Comparison of ENCODE assay signal across 11 cellular contexts in the genomic region with DNA sequence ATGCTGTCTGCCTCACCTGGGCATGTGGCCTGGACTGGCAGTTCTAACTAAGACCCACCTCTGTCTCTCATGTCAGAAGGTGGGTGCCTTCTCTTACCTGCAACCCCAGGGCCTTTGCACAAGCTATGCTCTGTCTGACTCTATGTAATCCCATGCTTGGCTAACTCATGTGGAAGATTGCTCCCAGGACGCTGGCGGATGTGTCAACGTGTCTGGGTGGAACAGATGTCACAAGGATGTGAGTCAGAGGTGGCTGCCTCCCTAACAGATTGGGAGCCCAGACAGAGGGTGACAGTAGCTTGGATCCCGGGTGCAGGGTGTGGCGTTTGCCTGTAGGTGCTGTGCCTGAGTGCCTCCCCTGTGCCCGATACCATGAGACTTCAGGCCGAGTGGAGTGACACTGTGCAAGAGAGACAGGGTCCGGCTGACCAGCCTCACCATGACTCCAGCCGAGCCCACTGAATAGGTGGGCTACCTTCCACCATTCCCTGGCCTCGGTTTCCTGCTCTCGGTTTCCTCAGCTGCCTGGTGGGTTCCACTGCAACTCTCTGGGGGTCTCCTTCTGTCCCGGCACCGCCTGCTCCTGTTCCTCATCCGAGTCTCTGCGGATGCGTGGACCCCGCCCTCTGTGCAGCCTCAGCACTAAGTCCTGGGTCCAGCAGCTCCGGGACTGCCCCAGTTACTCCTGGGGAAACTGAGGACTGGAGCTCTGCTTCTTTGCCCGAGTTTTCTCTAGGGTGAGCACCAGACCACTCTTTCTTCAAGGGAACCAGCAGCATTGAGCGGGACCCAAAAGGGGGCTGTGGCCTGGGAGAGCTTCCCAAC. TPM values are rescaled to one million over a fixed set of nuclear protein-coding genes. Genes with fewer than 3 reads are reported as not detected.
A peak's percentile ranks its signal among the peaks of the same experiment; 100 is the strongest.
DNase-seq lines count a peak whose midpoint lies in the region; ATAC-seq and TF ChIP-seq lines count a peak whose summit lies in the region.
"Had no signal": no experiment of that assay in that cellular context is flagged by ENCODE, and none has a peak within 500 bp of the region (broad histone marks: within the 10 kb centered on the region; RNA-seq: fewer than 3 reads in every experiment).

No MANE protein-coding gene starts in this region.

- H3K27me3 ChIP-seq in right cardiac atrium (ENCODE audit: control insufficient read depth, insufficient read depth) (no peaks in the 10 kb centered on the region), thyroid gland (no peaks in the 10 kb centered on the region)
- H3K27me3 ChIP-seq: pancreas had no signal

- no peak for TF ChIP-seq CTCF in thyroid gland (IDR thresholded peaks at IDR 0.05)

- no peak for ATAC-seq in right cardiac atrium
- no peak for ATAC-seq in HG03196 (IDR thresholded peaks at IDR 0.05; ENCODE audit: unreplicated experiment)
- no peak for ATAC-seq in HG02981 (IDR thresholded peaks at IDR 0.05; ENCODE audit: unreplicated experiment)
- ATAC-seq: pancreas had no signal

- intact Hi-C loops in right cardiac atrium (cut with DNase I), result no loop called here
- intact Hi-C loops in thyroid gland (cut with DNase I), result no loop called here

- no peak for TF ChIP-seq POLR2A in thyroid gland (IDR thresholded peaks at IDR 0.05)

- DNase-seq in DMS53 (lab: John Stamatoyannopoulos, UW) (peak; percentile 50), DMS53 treated with DMSO at 0.1 percent for 48 hours (lab: John Stamatoyannopoulos, UW; ENCODE audit: unreplicated experiment) (no peak), SIG-M5 treated with dmso at 0.1 percent for 504 hours (lab: John Stamatoyannopoulos, UW; ENCODE audit: unreplicated experiment) (peak; percentile 70), right cardiac atrium (peak; percentile 57 to 70 (median 61)), thyroid gland (peak; percentile 5 to 13), SK-N-DZ (ENCODE audit: low spot score) (no peak)
- DNase-seq: NCI-H2081 had no signal

- no peak overlapping the region for H3K4me3 ChIP-seq in right cardiac atrium (ENCODE audit: low read length)
- H3K4me3 ChIP-seq in thyroid gland (replicated peaks in 1 of 3), result no peak overlapping the region
- H3K4me3 ChIP-seq: pancreas, SK-N-MC had no signal

- H3K9me3 ChIP-seq in right cardiac atrium (ENCODE audit: control insufficient read depth, low read length) (no peaks in the 10 kb centered on the region), thyroid gland (no peaks in the 10 kb centered on the region)
- H3K9me3 ChIP-seq: pancreas had no signal

- H3K27ac ChIP-seq in right cardiac atrium (ENCODE audit: low read length), result no peak overlapping the region
- peak overlapping the region in 1 of 3 donors; percentile 46 for H3K27ac ChIP-seq in thyroid gland
- H3K27ac ChIP-seq: pancreas, SK-N-MC had no signal

- no peaks in the 10 kb centered on the region for H3K36me3 ChIP-seq in thyroid gland
- H3K36me3 ChIP-seq: pancreas had no signal

- H3K4me1 ChIP-seq in right cardiac atrium (ENCODE audit: control insufficient read depth, insufficient read depth, low read length) (peaks cover 32% of the 10 kb centered on the region), thyroid gland (peaks cover 64 to 78% of the 10 kb centered on the region in 2 donors)

- WGBS in right cardiac atrium, result 83% methylated on average over 20 of the region's 20 CpGs
- WGBS in thyroid gland, 2 donors, result 89 to 90% methylated on average over 16 to 20 of the region's 20 CpGs

RNA-seq across cellular contexts. Expression of a gene that starts 11.0 kb away (rescaled TPM):
- total RNA-seq in right cardiac atrium, result 10 to 100 TPM; 20.5 to 28.8 (median 26.3) TPM
- 21.7 TPM for polyA plus RNA-seq in right cardiac atrium
- 10 to 100 TPM; 29.6 to 43.5 (median 36.7) TPM for total RNA-seq in thyroid gland
- polyA plus RNA-seq in SK-N-DZ (2014; cell fraction: cytosol; rRNA removed), result 13.8 and 27.4 TPM in 2 replicates
- polyA plus RNA-seq in SK-N-DZ (2014; cell fraction: nucleus; rRNA removed), result 99.4 and 107 TPM in 2 replicates

RNA-seq across cellular contexts. Expression of a gene that starts 39.8 kb away (rescaled TPM):
- total RNA-seq in right cardiac atrium, result 100 to 1,000 TPM; 215 to 256 (median 236) TPM
- 207 TPM for polyA plus RNA-seq in right cardiac atrium
- 100 to 1,000 TPM; 190 to 222 (median 194) TPM for total RNA-seq in thyroid gland
- polyA plus RNA-seq in SK-N-DZ (2014; cell fraction: cytosol; rRNA removed), result 101 and 103 TPM in 2 replicates
- 125 and 189 TPM in 2 replicates for polyA plus RNA-seq in SK-N-DZ (2014; cell fraction: nucleus; rRNA removed)

RNA-seq across cellular contexts. Expression of a gene that starts 47.7 kb away (rescaled TPM):
- 10 to 100 TPM; 20.2 to 28.0 (median 24.6) TPM for total RNA-seq in right cardiac atrium
- polyA plus RNA-seq in right cardiac atrium, result 24.9 TPM
- 10 to 100 TPM; 44.7 to 65.4 (median 52.2) TPM for total RNA-seq in thyroid gland
- 19.7 and 22.6 TPM in 2 replicates for polyA plus RNA-seq in SK-N-DZ (2014; cell fraction: cytosol; rRNA removed)
- 59.4 and 67.8 TPM in 2 replicates for polyA plus RNA-seq in SK-N-DZ (2014; cell fraction: nucleus; rRNA removed)

Comparison
In these comparisons a context has a peak if more than half of its experiments do, and no peak if none do; other contexts are left out.
1. DNase-seq: peak in DMS53 (single experiment), SIG-M5 treated with dmso at 0.1 percent for 504 hours (single experiment), right cardiac atrium (3 of 3) and thyroid gland (2 of 2); none in DMS53 treated with DMSO at 0.1 percent for 48 hours (single experiment) and SK-N-DZ (single experiment).